Comparison of ENCODE assay signal across 23 cellular contexts in the genomic region with DNA sequence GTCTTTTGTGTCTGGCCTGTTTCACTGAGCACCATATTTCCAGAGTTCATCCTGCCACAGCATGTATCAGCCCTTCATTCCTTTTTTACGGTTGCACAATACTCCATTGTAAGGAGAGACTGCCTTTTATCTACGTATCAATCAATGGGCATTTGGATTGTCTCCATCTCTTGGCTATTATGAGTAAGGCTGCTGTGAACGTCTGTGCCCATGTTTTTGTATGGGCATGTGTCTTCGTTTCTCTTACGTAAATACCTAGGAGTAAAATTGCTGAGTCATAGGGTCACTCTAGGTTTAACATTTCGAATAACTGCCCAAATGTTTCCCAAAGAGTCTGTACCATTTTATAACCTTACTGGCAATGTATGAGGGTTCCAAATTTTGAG.
DNase-seq lines count a peak whose midpoint lies in the region; ATAC-seq, FAIRE-seq and TF ChIP-seq lines count a peak whose summit lies in the region.
"Had no signal": no experiment of that assay in that cellular context is flagged by ENCODE, and none has a peak within 500 bp of the region (broad histone marks: within the 10 kb centered on the region; RNA-seq: fewer than 3 reads in every experiment).

No MANE protein-coding gene starts in this region.

- ATAC-seq in HG03095 (IDR thresholded peaks at IDR 0.05; ENCODE audit: unreplicated experiment), result no peak
- ATAC-seq: activated CD4-positive, alpha-beta T cell treated with anti-CD3 and anti-CD28 coated beads for 36 hours; right cardiac atrium; stimulated activated effector memory CD8-positive, alpha-beta T cell treated with anti-CD3 and anti-CD28 coated beads, Interleukin-12 subunit alpha, Interleukin-12 subunit beta, amount 100 ng/mL, for 72 hours; upper lobe of right lung had no signal

- POLR2A ChIA-PET in MCF 10A (lab: Yijun Ruan, JAX), result no interaction called here

- peaks cover 15% of the 10 kb centered on the region for H3K27me3 Mint-ChIP-seq in MCF 10A (ENCODE audit: insufficient read depth, unreplicated experiment)

- CTCF ChIA-PET in MCF 10A (lab: Yijun Ruan, JAX), result interaction anchor here (0.6 kb wide), 1 partner anchor 1754 kb away, joined by 3 read pairs; no protein-coding TSS in a partner anchor

- H3K4me1 ChIP-seq in breast epithelium, result no peaks in the 10 kb centered on the region
- no peaks in the 10 kb centered on the region for H3K4me1 ChIP-seq in right atrium auricular region
- H3K4me1 ChIP-seq: neural progenitor cell, Peyer's patch had no signal

- no TSS peak for BruUV-seq in MCF 10A (replicated peaks; lab: Mats Ljungman, UMichigan)

- no peak overlapping the region for H3K4me3 Mint-ChIP-seq in MCF 10A (ENCODE audit: unreplicated experiment)
- H3K4me3 Mint-ChIP-seq: activated CD4-positive, alpha-beta T cell treated with anti-CD3 and anti-CD28 coated beads for 36 hours; neural progenitor cell; stimulated activated effector memory CD8-positive, alpha-beta T cell treated with anti-CD3 and anti-CD28 coated beads, Interleukin-12 subunit alpha, Interleukin-12 subunit beta, amount 100 ng/mL, for 72 hours had no signal

- H3K27me3 ChIP-seq in breast epithelium (peaks cover 0 to 51% of the 10 kb centered on the region in 2 donors), right atrium auricular region (peaks cover 0 to 9% of the 10 kb centered on the region in 2 donors)
- H3K27me3 ChIP-seq: Peyer's patch, upper lobe of right lung had no signal

- peaks cover 6% of the 10 kb centered on the region for H3K9me3 Mint-ChIP-seq in MCF 10A (ENCODE audit: unreplicated experiment)
- H3K9me3 Mint-ChIP-seq: neural progenitor cell; stimulated activated effector memory CD8-positive, alpha-beta T cell treated with anti-CD3 and anti-CD28 coated beads, Interleukin-12 subunit alpha, Interleukin-12 subunit beta, amount 100 ng/mL, for 72 hours had no signal

- intact Hi-C loops in MCF 10A (cut with micrococcal nuclease), result no loop called here
- intact Hi-C loops in breast epithelium (cut with DNase I; ENCODE audit: low total_unique reads), result no loop called here

- no peaks in the 10 kb centered on the region for H3K9me3 ChIP-seq in breast epithelium
- no peaks in the 10 kb centered on the region for H3K9me3 ChIP-seq in right atrium auricular region
- H3K9me3 ChIP-seq: Peyer's patch, upper lobe of right lung had no signal

- H3K36me3 ChIP-seq in breast epithelium (no peaks in the 10 kb centered on the region), right atrium auricular region (no peaks in the 10 kb centered on the region)
- H3K36me3 ChIP-seq: neural progenitor cell, Peyer's patch, upper lobe of right lung had no signal

- TF ChIP-seq CTCF in MCF 10A (IDR thresholded peaks at IDR 0.05; ENCODE audit: unreplicated experiment) (no peak), breast epithelium (IDR thresholded peaks at IDR 0.05) (no peak), fibroblast of the aortic adventitia (IDR thresholded peaks at IDR 0.05; ENCODE audit: insufficient read depth, low read length) (no peak), right atrium auricular region (IDR thresholded peaks at IDR 0.05) (no peak)

- H3K4me3 ChIP-seq in breast epithelium (no peak overlapping the region), fibroblast of the aortic adventitia (ENCODE audit: low read depth, low read length) (no peak overlapping the region), right atrium auricular region (no peak overlapping the region)
- H3K4me3 ChIP-seq: neural progenitor cell, Peyer's patch, upper lobe of right lung had no signal

- no peak for TF ChIP-seq POLR2A in breast epithelium (IDR thresholded peaks at IDR 0.05)

- peaks cover 12% of the 10 kb centered on the region for H3K4me1 Mint-ChIP-seq in MCF 10A (ENCODE audit: insufficient read depth, unreplicated experiment)
- H3K4me1 Mint-ChIP-seq: activated CD4-positive, alpha-beta T cell treated with anti-CD3 and anti-CD28 coated beads for 36 hours; neural progenitor cell; stimulated activated effector memory CD8-positive, alpha-beta T cell treated with anti-CD3 and anti-CD28 coated beads, Interleukin-12 subunit alpha, Interleukin-12 subunit beta, amount 100 ng/mL, for 72 hours had no signal

- H3K27ac ChIP-seq in breast epithelium, result no peak overlapping the region
- H3K27ac ChIP-seq in right atrium auricular region, result no peak overlapping the region
- H3K27ac ChIP-seq: neural progenitor cell, upper lobe of right lung had no signal

- FAIRE-seq in TTC549 (lab: Jason Lieb, UNC), result peak; percentile 63
- FAIRE-seq: colon, GM19239 had no signal

- DNase-seq in MCF 10A (ENCODE audit: unreplicated experiment) (peak; percentile 98), breast epithelium (ENCODE audit: low spot score in 2 of 2) (no peak), fibroblast of the aortic adventitia (ENCODE audit: low read depth) (peak; percentile 84), NCI-H1105 (lab: John Stamatoyannopoulos, UW) (no peak), right atrium auricular region (ENCODE audit: low spot score) (no peak)
- no peak for DNase-seq in stimulated activated CD4-positive, alpha-beta T cell treated with anti-CD3 and anti-CD28 coated beads, Interleukin-4, amount 100 ng/mL, for 4 hours
- DNase-seq: ACHN; activated CD4-positive, alpha-beta T cell treated with anti-CD3 and anti-CD28 coated beads for 36 hours; activated T-cell treated with anti-CD3 and anti-CD28 coated beads, Interleukin-2, amount 50 U/mL, for 1 hour; Calu3; erythroblast; mesendoderm; NCI-H146; NCI-H524 treated with DMSO at 0.1 percent for 48 hours; Peyer's patch; right cardiac atrium; upper lobe of right lung had no signal

- peak overlapping the region; percentile 61 for H3K27ac Mint-ChIP-seq in MCF 10A (ENCODE audit: low read depth, unreplicated experiment)
- H3K27ac Mint-ChIP-seq: activated CD4-positive, alpha-beta T cell treated with anti-CD3 and anti-CD28 coated beads for 36 hours; neural progenitor cell; stimulated activated effector memory CD8-positive, alpha-beta T cell treated with anti-CD3 and anti-CD28 coated beads, Interleukin-12 subunit alpha, Interleukin-12 subunit beta, amount 100 ng/mL, for 72 hours had no signal

- H3K36me3 Mint-ChIP-seq in MCF 10A (ENCODE audit: insufficient read depth, unreplicated experiment), result no peaks in the 10 kb centered on the region
- H3K36me3 Mint-ChIP-seq: neural progenitor cell; stimulated activated effector memory CD8-positive, alpha-beta T cell treated with anti-CD3 and anti-CD28 coated beads, Interleukin-12 subunit alpha, Interleukin-12 subunit beta, amount 100 ng/mL, for 72 hours had no signal

Comparison
In these comparisons a context has a peak if more than half of its experiments do, and no peak if none do; other contexts are left out.
1. DNase-seq: peak in MCF 10A (single experiment) and fibroblast of the aortic adventitia (single experiment); none in breast epithelium (0 of 2), stimulated activated CD4-positive, alpha-beta T cell treated with anti-CD3 and anti-CD28 coated beads, Interleukin-4, amount 100 ng/mL, for 4 hours (0 of 2), NCI-H1105 (single experiment) and right atrium auricular region (single experiment).